In the genomic region with DNA sequence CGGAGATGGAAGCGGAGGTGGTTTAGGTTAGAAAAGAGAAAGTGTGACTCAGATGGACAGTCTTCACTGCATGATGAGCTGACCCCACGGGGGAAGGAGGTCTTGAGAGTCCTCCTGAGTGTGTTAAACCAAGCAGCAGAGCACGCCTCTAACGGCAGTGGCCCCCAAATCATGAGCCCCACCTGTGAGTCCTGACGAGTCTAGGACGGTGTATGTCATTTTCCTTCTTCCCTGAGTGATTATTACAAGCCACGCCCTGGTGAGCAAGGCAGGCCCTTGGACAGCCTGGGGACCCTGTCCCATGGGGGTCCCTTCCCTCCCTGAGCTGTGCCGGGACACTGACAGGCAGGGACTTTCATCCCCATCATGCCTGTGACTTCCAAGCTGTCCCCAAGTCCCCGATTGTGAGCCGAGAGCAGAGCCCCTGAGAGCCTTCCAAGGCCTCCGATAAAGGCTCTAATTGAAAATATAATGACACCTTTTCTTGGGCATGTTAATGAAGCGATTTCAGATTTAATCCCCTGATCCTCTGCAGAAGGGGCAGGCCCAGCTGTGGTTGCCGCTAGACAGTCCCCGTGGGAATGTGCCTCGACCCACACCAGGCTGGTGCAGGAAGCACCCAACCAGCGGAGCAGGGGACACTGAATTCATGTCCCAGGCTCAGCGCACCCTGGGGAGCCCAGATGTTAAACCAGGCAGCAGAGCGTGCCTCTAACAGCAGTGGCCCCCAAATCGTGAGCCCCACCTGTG, we compare ENCODE assay signal across 23 cellular contexts.
"Had no signal": no experiment of that assay in that cellular context is flagged by ENCODE, and none has a peak within 500 bp of the region (broad histone marks: within the 10 kb centered on the region; RNA-seq: fewer than 3 reads in every experiment).

No MANE protein-coding gene starts in this region.

- DNase-seq: activated CD4-positive, alpha-beta T cell treated with anti-CD3 and anti-CD28 coated beads for 48 hours; activated CD4-positive, alpha-beta T cell treated with anti-CD3 and anti-CD28 coated beads, Interleukin-2, amount 50 U/mL, for 48 hours; activated CD8-positive, alpha-beta memory T cell treated with anti-CD3 and anti-CD28 coated beads for 24 hours; activated effector memory CD4-positive, alpha-beta T cell treated with anti-CD3 and anti-CD28 coated beads, Interleukin-2, amount 50 U/mL, for 16 hours; activated naive CD4-positive, alpha-beta T cell treated with anti-CD3 and anti-CD28 coated beads for 36 hours; activated naive CD8-positive, alpha-beta T cell treated with anti-CD3 and anti-CD28 coated beads for 36 hours; adrenal gland; caudate nucleus; endodermal cell; naive thymus-derived CD4-positive, alpha-beta T cell; stimulated activated CD4-positive, alpha-beta T cell treated with anti-CD3 and anti-CD28 coated beads, Interleukin-2, amount 100 ng/mL, for 48 hours; stimulated activated naive CD8-positive, alpha-beta T cell treated with anti-CD3 and anti-CD28 coated beads, Interleukin-15, Interleukin-2, amounts not matched to agents 100 U/mL and 50 U/mL, for 24 hours; T-helper 9 cell; trophoblast cell had no signal

- H3K9me3 ChIP-seq: ascending aorta had no signal

- H3K4me3 ChIP-seq: adrenal gland, ascending aorta, neural progenitor cell, thoracic aorta had no signal

- H3K27me3 ChIP-seq: adrenal gland, ascending aorta had no signal

- H3K27ac Mint-ChIP-seq: activated naive CD4-positive, alpha-beta T cell treated with anti-CD3 and anti-CD28 coated beads for 36 hours; activated naive CD8-positive, alpha-beta T cell treated with anti-CD3 and anti-CD28 coated beads for 36 hours; endodermal cell; mesothelial cell of epicardium; naive thymus-derived CD4-positive, alpha-beta T cell; neural progenitor cell; T-helper 1 cell treated with Interleukin-12 subunit alpha and Interleukin-12 subunit beta and Interleukin-4 antibody, amounts not matched to agents 30 μg/mL and 1 μg/mL, for 36 hours had no signal

- FAIRE-seq: islet of Langerhans, TTC549, urothelium cell line had no signal

- H3K27me3 Mint-ChIP-seq: activated naive CD8-positive, alpha-beta T cell treated with anti-CD3 and anti-CD28 coated beads for 36 hours had no signal

- H3K27ac ChIP-seq: adrenal gland, ascending aorta, neural progenitor cell, thoracic aorta, VCaP had no signal

- H3K4me1 ChIP-seq: adrenal gland, ascending aorta, neural progenitor cell had no signal

- H3K4me1 Mint-ChIP-seq: activated naive CD8-positive, alpha-beta T cell treated with anti-CD3 and anti-CD28 coated beads for 36 hours; endodermal cell; naive thymus-derived CD4-positive, alpha-beta T cell had no signal

- H3K36me3 ChIP-seq: adrenal gland, ascending aorta, neural progenitor cell, thoracic aorta had no signal

- H3K4me3 Mint-ChIP-seq: activated naive CD4-positive, alpha-beta T cell treated with anti-CD3 and anti-CD28 coated beads for 36 hours; activated naive CD8-positive, alpha-beta T cell treated with anti-CD3 and anti-CD28 coated beads for 36 hours; endodermal cell; mesothelial cell of epicardium; naive thymus-derived CD4-positive, alpha-beta T cell; neural progenitor cell; T-helper 1 cell treated with Interleukin-12 subunit alpha and Interleukin-12 subunit beta and Interleukin-4 antibody, amounts not matched to agents 30 μg/mL and 1 μg/mL, for 36 hours had no signal

- H3K9ac ChIP-seq: neural progenitor cell had no signal

- H3K36me3 Mint-ChIP-seq: activated naive CD8-positive, alpha-beta T cell treated with anti-CD3 and anti-CD28 coated beads for 36 hours; mesothelial cell of epicardium had no signal

- H3K4me2 ChIP-seq: neural progenitor cell had no signal
